ENCODE assay signal across 8 cellular contexts in the genomic region with DNA sequence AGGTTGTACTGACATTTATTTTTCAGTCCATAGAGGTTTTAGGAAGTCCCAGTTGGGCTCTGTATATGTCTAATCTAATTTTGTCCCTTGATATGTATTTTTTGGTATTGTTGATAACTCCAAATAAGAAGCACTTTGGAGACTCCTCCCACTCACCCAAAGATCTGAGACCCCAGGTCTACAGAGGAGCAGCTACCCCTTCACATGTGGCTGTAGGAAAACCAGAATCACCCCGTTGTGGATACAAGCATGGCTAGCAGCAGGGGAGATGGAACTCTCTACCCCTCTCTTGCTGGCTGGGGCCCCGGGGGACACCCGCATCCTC. TPM values are rescaled to one million over a fixed set of nuclear protein-coding genes. Genes with fewer than 3 reads are reported as not detected.
DNase-seq lines count a peak whose midpoint lies in the region; ATAC-seq and TF ChIP-seq lines count a peak whose summit lies in the region.

No MANE protein-coding gene starts in this region.

- H3K36me3 ChIP-seq in gastrocnemius medialis, result no peaks in the 10 kb centered on the region

- peaks cover 38 to 60% (median 40%) of the 10 kb centered on the region in 3 donors for H3K27me3 ChIP-seq in gastrocnemius medialis

- ATAC-seq in gastrocnemius medialis, result no peak
- ATAC-seq in HG02759 (IDR thresholded peaks at IDR 0.05; ENCODE audit: unreplicated experiment), result no peak

- H3K4me3 ChIP-seq in GM12865 (ENCODE audit: low read depth, low read length), result peak overlapping the region; percentile 4; the same call in 1 of the 2 replicates
- H3K4me3 ChIP-seq in gastrocnemius medialis, result peak overlapping the region; percentile 31 to 61 (median 46)

- no peak for TF ChIP-seq POLR2A in gastrocnemius medialis (IDR thresholded peaks at IDR 0.05)

- H3K27ac ChIP-seq in VCaP, result peak overlapping the region; percentile 58
- no peak overlapping the region for H3K27ac ChIP-seq in gastrocnemius medialis

- peaks cover 0 to 8% of the 10 kb centered on the region in 2 donors for H3K4me1 ChIP-seq in gastrocnemius medialis

- H3K27me3 Mint-ChIP-seq in glutamatergic neuron (ENCODE audit: unreplicated experiment), result peaks cover 20% of the 10 kb centered on the region

- TF ChIP-seq CTCF in GM12865 (IDR thresholded peaks at IDR 0.05; ENCODE audit: insufficient read depth, low read depth, low read length, missing control alignments) (no peak), VCaP (conservative IDR thresholded peaks at IDR 0.05) (no peak), glutamatergic neuron (IDR thresholded peaks at IDR 0.05; ENCODE audit: partially characterized antibody, unreplicated experiment) (no peak), gastrocnemius medialis (IDR thresholded peaks at IDR 0.05 in 4 of 5, conservative IDR thresholded peaks at IDR 0.05 in 1 of 5) (no peak)

- H3K9me3 ChIP-seq in gastrocnemius medialis, result no peaks in the 10 kb centered on the region

- H3K27ac Mint-ChIP-seq in glutamatergic neuron (ENCODE audit: unreplicated experiment), result no peak overlapping the region

- no peaks in the 10 kb centered on the region for H3K36me3 Mint-ChIP-seq in glutamatergic neuron (ENCODE audit: unreplicated experiment)

- intact Hi-C loops in gastrocnemius medialis (cut with DNase I; ENCODE audit: low total_unique reads), result loop anchor here (10.0 kb wide), 1 partner anchor 126 kb away; no protein-coding TSS in a partner anchor

- DNase-seq in GM12865 (ENCODE audit: low read depth) (no peak), glutamatergic neuron (no peak), gastrocnemius medialis (no peak), NCI-H1105 treated with DMSO at 0.1 percent for 48 hours (lab: John Stamatoyannopoulos, UW) (no peak), NCI-H82 (lab: John Stamatoyannopoulos, UW) (no peak), DMS 273 treated with DMSO at 0.1 percent for 48 hours (lab: John Stamatoyannopoulos, UW) (no peak)

- in situ Hi-C loops in gastrocnemius medialis (cut with MboI; ENCODE audit: low sequenced_read_pairs in 4 of 4), result no loop called here

- H3K4me1 Mint-ChIP-seq in glutamatergic neuron (ENCODE audit: low read depth, unreplicated experiment), result no peaks in the 10 kb centered on the region

- peak overlapping the region; percentile 82 for H3K4me3 Mint-ChIP-seq in glutamatergic neuron (ENCODE audit: unreplicated experiment)

- no peaks in the 10 kb centered on the region for H3K9me3 Mint-ChIP-seq in glutamatergic neuron (ENCODE audit: unreplicated experiment)

RNA-seq across cellular contexts. Expression of gene HHEX, which starts 9.4 kb away (rescaled TPM):
- total RNA-seq in glutamatergic neuron (ENCODE audit: unreplicated experiment) (not detected), gastrocnemius medialis (1 to 10 TPM in 1 of 4 donors, under 1 TPM in 2, not detected in 1; 0.82 to 1.8 (median 0.84) TPM)
